Comparison of ENCODE assay signal across 8 cellular contexts in genomic region chr11:67996622-67997459, GRCh38. TPM values are rescaled to one million over a fixed set of nuclear protein-coding genes. Genes with fewer than 3 reads are reported as not detected.
DNase-seq lines count a peak whose midpoint lies in the region; ATAC-seq, FAIRE-seq and TF ChIP-seq lines count a peak whose summit lies in the region.

No MANE protein-coding gene starts in this region.

- no peak overlapping the region for H3K4me3 ChIP-seq in heart left ventricle

- ATAC-seq in heart left ventricle: peak; percentile 36 to 91 (median 85)

- peaks cover 0 to 20% (median 0%) of the 10 kb centered on the region in 12 donors for H3K4me1 ChIP-seq in heart left ventricle

- H3K27ac ChIP-seq in heart left ventricle: no peak overlapping the region

- H3K27me3 ChIP-seq in heart left ventricle: peaks cover 0 to 6% (median 0%) of the 10 kb centered on the region in 9 donors

- peaks cover 0 to 6% (median 0%) of the 10 kb centered on the region in 9 donors for H3K36me3 ChIP-seq in heart left ventricle

- no peaks in the 10 kb centered on the region for H3K9me3 ChIP-seq in heart left ventricle

- DNase-seq in AG08396 (ENCODE audit: low spot score) (peak; percentile 53), HT-29 (ENCODE audit: low spot score) (peak; percentile 95), heart left ventricle (peak in 4 of 5 donors; percentile 41 to 86 (median 66)), UCSD-AML1 (lab: John Stamatoyannopoulos, UW; ENCODE audit: unreplicated experiment) (no peak), OCI-M2 (lab: John Stamatoyannopoulos, UW; ENCODE audit: unreplicated experiment) (no peak), HTR-8/SVneo (ENCODE audit: insufficient read length, low spot score) (no peak)
- peak; percentile 59 for DNase-seq in activated CD4-positive, CD25-positive, alpha-beta regulatory T cell treated with anti-CD3 and anti-CD28 coated beads, Interleukin-2, amount 50 U/mL, for 72 hours
- DNase-seq in stimulated activated CD4-positive, alpha-beta T cell treated with anti-CD3 and anti-CD28 coated beads, TNF-alpha, amount 100 ng/mL, for 24 hours (ENCODE audit: low read depth in 3 of 3): peak in 2 of 3 experiments; percentile 30 to 54

- no peak for TF ChIP-seq CTCF in heart left ventricle (IDR thresholded peaks at IDR 0.05)

- no peak for TF ChIP-seq POLR2A in heart left ventricle (IDR thresholded peaks at IDR 0.05)

- FAIRE-seq in HTR-8/SVneo (lab: Jason Lieb, UNC): no peak

- intact Hi-C loops in heart left ventricle (cut with DNase I): no loop called here

- 67 to 68% (median 68%) methylated on average over 41 of the region's 41 CpGs for WGBS in heart left ventricle, 4 donors

RNA-seq across cellular contexts. Expression of gene UNC93B1, which starts 7.1 kb away (rescaled TPM):
- 164 and 197 TPM in 2 replicates for total RNA-seq in HT-29 (2014; rRNA removed; shearing (Covaris generic))
- total RNA-seq in heart left ventricle: 10 to 100 TPM in 3 of 9 donors, 1 to 10 TPM in 6; 5.2 to 34.2 (median 7.9) TPM
- polyA plus RNA-seq in heart left ventricle: 1 to 10 TPM; 5.0 to 6.5 TPM

RNA-seq across cellular contexts. Expression of gene ALDH3B1, which starts 13.3 kb away (rescaled TPM):
- 108 and 113 TPM in 2 replicates for total RNA-seq in HT-29 (2014; rRNA removed; shearing (Covaris generic))
- total RNA-seq in heart left ventricle: 10 to 100 TPM in 2 of 9 donors, 1 to 10 TPM in 7; 2.3 to 25.4 (median 6.1) TPM
- 1 to 10 TPM; 2.7 to 3.3 TPM for polyA plus RNA-seq in heart left ventricle

RNA-seq across cellular contexts. Expression of gene NDUFS8, which starts 33.6 kb away (rescaled TPM):
- 564 and 590 TPM in 2 replicates for total RNA-seq in HT-29 (2014; rRNA removed; shearing (Covaris generic))
- 100 to 1,000 TPM; 262 to 948 (median 365) TPM for total RNA-seq in heart left ventricle
- polyA plus RNA-seq in heart left ventricle: 100 to 1,000 TPM; 310 to 870 TPM

RNA-seq across cellular contexts. Expression of gene TCIRG1, which starts 42.0 kb away (rescaled TPM):
- total RNA-seq in HT-29 (2014; rRNA removed; shearing (Covaris generic)): 219 and 232 TPM in 2 replicates
- total RNA-seq in heart left ventricle: 10 to 100 TPM; 10.2 to 88.7 (median 20.3) TPM
- 10 to 100 TPM; 25.5 to 36.9 TPM for polyA plus RNA-seq in heart left ventricle

Comparison
In these comparisons a context has a peak if more than half of its experiments do, and no peak if none do; other contexts are left out.
1. DNase-seq: peak in AG08396 (single experiment), HT-29 (single experiment), activated CD4-positive, CD25-positive, alpha-beta regulatory T cell treated with anti-CD3 and anti-CD28 coated beads, Interleukin-2, amount 50 U/mL, for 72 hours (single experiment), heart left ventricle (4 of 5) and stimulated activated CD4-positive, alpha-beta T cell treated with anti-CD3 and anti-CD28 coated beads, TNF-alpha, amount 100 ng/mL, for 24 hours (2 of 3); none in UCSD-AML1 (single experiment), OCI-M2 (single experiment) and HTR-8/SVneo (single experiment).